Comparison of ENCODE assay signal across 1 cellular context in the genomic region with DNA sequence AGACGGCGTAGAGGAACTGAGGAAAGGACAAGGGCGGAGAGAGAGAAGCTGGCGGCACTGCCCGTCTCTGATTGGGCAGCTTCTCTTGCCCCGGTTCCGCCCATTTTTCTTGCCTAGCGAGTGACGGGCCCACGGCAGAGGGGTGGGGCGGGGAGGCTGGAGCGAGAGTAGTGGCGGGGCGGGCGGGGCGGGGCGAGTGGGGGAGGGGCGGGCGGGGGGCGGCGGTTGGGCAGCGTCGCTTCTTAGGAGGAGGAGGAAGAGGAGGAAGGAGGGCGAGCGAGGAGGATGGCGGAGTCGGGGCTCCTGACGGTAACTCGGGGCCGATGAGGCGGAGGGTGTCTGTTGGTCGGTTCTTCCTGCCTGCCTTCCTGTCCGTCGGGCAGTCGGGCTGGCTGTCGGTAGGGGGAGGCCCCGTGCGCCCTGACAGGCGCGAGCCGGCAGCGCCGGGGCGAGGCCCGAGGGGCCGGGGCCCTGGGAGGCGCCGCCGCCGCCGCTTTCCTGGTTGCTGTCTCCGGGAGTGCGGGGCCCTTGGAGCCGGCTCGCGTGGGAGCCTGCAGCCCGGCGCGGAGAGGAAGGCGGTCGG.
TF ChIP-seq lines count a peak whose summit lies in the region.

A gene (plus strand): TSS at position 256 of the 583 bp plus-strand sequence. CDS start 44,755 bp downstream, outside the sequence.

TF ChIP-seq in HepG2, 621 proteins besides CTCF, POLR2A, EP300 and RAD21 (continued from another document and continues in another):
- TF ChIP-seq, protein P1, sequence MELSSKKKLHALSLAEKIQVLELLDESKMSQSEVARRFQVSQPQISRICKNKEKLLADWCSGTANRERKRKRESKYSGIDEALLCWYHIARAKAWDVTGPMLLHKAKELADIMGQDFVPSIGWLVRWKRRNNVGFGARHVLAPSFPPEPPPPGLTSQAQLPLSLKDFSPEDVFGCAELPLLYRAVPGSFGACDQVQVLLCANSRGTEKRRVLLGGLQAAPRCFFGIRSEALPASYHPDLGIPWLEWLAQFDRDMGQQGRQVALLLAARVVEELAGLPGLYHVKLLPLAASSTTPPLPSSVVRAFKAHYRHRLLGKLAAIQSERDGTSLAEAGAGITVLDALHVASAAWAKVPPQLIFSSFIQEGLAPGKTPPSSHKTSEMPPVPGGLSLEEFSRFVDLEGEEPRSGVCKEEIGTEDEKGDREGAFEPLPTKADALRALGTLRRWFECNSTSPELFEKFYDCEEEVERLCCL (CRISPR knock-in tag; IDR thresholded peaks at IDR 0.05; ENCODE audit: borderline replicate concordance) = no peak
- TF ChIP-seq SMARCE1 (IDR thresholded peaks at IDR 0.05; ENCODE audit: borderline replicate concordance) = no peak
- TF ChIP-seq, protein P2, sequence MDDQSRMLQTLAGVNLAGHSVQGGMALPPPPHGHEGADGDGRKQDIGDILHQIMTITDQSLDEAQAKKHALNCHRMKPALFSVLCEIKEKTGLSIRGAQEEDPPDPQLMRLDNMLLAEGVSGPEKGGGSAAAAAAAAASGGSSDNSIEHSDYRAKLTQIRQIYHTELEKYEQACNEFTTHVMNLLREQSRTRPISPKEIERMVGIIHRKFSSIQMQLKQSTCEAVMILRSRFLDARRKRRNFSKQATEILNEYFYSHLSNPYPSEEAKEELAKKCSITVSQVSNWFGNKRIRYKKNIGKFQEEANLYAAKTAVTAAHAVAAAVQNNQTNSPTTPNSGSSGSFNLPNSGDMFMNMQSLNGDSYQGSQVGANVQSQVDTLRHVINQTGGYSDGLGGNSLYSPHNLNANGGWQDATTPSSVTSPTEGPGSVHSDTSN (CRISPR knock-in tag; IDR thresholded peaks at IDR 0.05; ENCODE audit: borderline replicate concordance) = no peak
- no peak for TF ChIP-seq MLLT10 (CRISPR knock-in tag; IDR thresholded peaks at IDR 0.05)
- peak; percentile 69 for TF ChIP-seq RBFOX2 (IDR thresholded peaks at IDR 0.05; ENCODE audit: low read depth, low read length)
- TF ChIP-seq, protein P3, sequence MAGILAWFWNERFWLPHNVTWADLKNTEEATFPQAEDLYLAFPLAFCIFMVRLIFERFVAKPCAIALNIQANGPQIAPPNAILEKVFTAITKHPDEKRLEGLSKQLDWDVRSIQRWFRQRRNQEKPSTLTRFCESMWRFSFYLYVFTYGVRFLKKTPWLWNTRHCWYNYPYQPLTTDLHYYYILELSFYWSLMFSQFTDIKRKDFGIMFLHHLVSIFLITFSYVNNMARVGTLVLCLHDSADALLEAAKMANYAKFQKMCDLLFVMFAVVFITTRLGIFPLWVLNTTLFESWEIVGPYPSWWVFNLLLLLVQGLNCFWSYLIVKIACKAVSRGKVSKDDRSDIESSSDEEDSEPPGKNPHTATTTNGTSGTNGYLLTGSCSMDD (CRISPR knock-in tag; IDR thresholded peaks at IDR 0.05) = no peak
- TF ChIP-seq ZNF605 (CRISPR knock-in tag; IDR thresholded peaks at IDR 0.05) = no peak
- no peak for TF ChIP-seq XBP1 (CRISPR knock-in tag; IDR thresholded peaks at IDR 0.05)
- TF ChIP-seq ETV5 (CRISPR knock-in tag; IDR thresholded peaks at IDR 0.05; ENCODE audit: borderline replicate concordance) = no peak
- TF ChIP-seq TBL1XR1 (IDR thresholded peaks at IDR 0.05; ENCODE audit: borderline replicate concordance, low read length, partially characterized antibody) = no peak
- TF ChIP-seq ZNF205 (CRISPR knock-in tag; IDR thresholded peaks at IDR 0.05) = no peak
- TF ChIP-seq PHF8 (CRISPR knock-in tag; IDR thresholded peaks at IDR 0.05) = peak; percentile 57; the same call in 1 of the 2 replicates
- no peak for TF ChIP-seq ZNF7 (CRISPR knock-in tag; IDR thresholded peaks at IDR 0.05)
- TF ChIP-seq CREM (IDR thresholded peaks at IDR 0.05) = no peak
- no peak for TF ChIP-seq CREM (CRISPR knock-in tag; IDR thresholded peaks at IDR 0.05)
- no peak for TF ChIP-seq ZNF569 (CRISPR knock-in tag; IDR thresholded peaks at IDR 0.05; ENCODE audit: borderline replicate concordance)
- TF ChIP-seq, protein P4, sequence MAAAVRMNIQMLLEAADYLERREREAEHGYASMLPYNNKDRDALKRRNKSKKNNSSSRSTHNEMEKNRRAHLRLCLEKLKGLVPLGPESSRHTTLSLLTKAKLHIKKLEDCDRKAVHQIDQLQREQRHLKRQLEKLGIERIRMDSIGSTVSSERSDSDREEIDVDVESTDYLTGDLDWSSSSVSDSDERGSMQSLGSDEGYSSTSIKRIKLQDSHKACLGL (CRISPR knock-in tag; IDR thresholded peaks at IDR 0.05) = no peak
- no peak for TF ChIP-seq ZFP36L2 (CRISPR knock-in tag; IDR thresholded peaks at IDR 0.05)
- TF ChIP-seq SIN3A (IDR thresholded peaks at IDR 0.05; ENCODE audit: borderline replicate concordance, low read depth, low read length) = peak; percentile 67; the same call in 1 of the 2 replicates
- TF ChIP-seq ZNF33A (CRISPR knock-in tag; IDR thresholded peaks at IDR 0.05; ENCODE audit: borderline replicate concordance) = no peak
- TF ChIP-seq ZNF430 (CRISPR knock-in tag; IDR thresholded peaks at IDR 0.05) = peak; percentile 34; the same call in 1 of the 2 replicates
- TF ChIP-seq ZNF674 (CRISPR knock-in tag; IDR thresholded peaks at IDR 0.05; ENCODE audit: low read depth) = no peak
- no peak for TF ChIP-seq EZH2 (conservative IDR thresholded peaks at IDR 0.05; ENCODE audit: low read depth, low read length)
- no peak for TF ChIP-seq CHCHD3 (CRISPR knock-in tag; IDR thresholded peaks at IDR 0.05)
- TF ChIP-seq MXI1 (IDR thresholded peaks at IDR 0.05; ENCODE audit: borderline replicate concordance, low read depth, low read length) = peak; percentile 1; the same call in 1 of the 3 replicates
- TF ChIP-seq SP4 (CRISPR knock-in tag; IDR thresholded peaks at IDR 0.05) = peak; percentile 79; the same call in 1 of the 2 replicates
- no peak for TF ChIP-seq ZNF543 (CRISPR knock-in tag; IDR thresholded peaks at IDR 0.05)
- peak; percentile 1; the same call in 1 of the 2 replicates for TF ChIP-seq SAP130 (CRISPR knock-in tag; IDR thresholded peaks at IDR 0.05; ENCODE audit: low read depth)
- TF ChIP-seq, protein P5, sequence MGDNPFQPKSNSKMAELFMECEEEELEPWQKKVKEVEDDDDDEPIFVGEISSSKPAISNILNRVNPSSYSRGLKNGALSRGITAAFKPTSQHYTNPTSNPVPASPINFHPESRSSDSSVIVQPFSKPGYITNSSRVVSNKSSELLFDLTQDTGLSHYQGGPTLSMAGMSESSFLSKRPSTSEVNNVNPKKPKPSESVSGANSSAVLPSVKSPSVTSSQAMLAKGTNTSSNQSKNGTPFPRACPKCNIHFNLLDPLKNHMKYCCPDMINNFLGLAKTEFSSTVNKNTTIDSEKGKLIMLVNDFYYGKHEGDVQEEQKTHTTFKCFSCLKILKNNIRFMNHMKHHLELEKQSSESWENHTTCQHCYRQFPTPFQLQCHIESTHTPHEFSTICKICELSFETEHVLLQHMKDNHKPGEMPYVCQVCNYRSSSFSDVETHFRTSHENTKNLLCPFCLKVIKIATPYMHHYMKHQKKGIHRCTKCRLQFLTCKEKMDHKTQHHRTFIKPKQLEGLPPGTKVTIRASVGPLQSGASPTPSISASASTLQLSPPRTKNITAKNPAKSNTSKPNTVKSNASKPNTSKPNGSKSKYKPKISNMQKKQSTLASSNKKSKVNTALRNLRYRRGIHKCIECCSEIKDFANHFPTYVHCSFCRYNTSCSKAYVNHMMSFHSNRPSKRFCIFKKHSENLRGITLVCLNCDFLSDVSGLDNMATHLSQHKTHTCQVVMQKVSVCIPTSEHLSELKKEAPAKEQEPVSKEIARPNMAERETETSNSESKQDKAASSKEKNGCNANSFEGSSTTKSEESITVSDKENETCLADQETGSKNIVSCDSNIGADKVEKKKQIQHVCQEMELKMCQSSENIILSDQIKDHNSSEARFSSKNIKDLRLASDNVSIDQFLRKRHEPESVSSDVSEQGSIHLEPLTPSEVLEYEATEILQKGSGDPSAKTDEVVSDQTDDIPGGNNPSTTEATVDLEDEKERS (CRISPR knock-in tag; IDR thresholded peaks at IDR 0.05) = no peak
- TF ChIP-seq, protein P6, sequence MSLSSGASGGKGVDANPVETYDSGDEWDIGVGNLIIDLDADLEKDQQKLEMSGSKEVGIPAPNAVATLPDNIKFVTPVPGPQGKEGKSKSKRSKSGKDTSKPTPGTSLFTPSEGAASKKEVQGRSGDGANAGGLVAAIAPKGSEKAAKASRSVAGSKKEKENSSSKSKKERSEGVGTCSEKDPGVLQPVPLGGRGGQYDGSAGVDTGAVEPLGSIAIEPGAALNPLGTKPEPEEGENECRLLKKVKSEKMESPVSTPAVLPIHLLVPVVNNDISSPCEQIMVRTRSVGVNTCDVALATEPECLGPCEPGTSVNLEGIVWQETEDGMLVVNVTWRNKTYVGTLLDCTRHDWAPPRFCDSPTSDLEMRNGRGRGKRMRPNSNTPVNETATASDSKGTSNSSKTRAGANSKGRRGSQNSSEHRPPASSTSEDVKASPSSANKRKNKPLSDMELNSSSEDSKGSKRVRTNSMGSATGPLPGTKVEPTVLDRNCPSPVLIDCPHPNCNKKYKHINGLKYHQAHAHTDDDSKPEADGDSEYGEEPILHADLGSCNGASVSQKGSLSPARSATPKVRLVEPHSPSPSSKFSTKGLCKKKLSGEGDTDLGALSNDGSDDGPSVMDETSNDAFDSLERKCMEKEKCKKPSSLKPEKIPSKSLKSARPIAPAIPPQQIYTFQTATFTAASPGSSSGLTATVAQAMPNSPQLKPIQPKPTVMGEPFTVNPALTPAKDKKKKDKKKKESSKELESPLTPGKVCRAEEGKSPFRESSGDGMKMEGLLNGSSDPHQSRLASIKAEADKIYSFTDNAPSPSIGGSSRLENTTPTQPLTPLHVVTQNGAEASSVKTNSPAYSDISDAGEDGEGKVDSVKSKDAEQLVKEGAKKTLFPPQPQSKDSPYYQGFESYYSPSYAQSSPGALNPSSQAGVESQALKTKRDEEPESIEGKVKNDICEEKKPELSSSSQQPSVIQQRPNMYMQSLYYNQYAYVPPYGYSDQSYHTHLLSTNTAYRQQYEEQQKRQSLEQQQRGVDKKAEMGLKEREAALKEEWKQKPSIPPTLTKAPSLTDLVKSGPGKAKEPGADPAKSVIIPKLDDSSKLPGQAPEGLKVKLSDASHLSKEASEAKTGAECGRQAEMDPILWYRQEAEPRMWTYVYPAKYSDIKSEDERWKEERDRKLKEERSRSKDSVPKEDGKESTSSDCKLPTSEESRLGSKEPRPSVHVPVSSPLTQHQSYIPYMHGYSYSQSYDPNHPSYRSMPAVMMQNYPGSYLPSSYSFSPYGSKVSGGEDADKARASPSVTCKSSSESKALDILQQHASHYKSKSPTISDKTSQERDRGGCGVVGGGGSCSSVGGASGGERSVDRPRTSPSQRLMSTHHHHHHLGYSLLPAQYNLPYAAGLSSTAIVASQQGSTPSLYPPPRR (CRISPR knock-in tag; IDR thresholded peaks at IDR 0.05; ENCODE audit: borderline replicate concordance) = no peak
- peak; percentile 72; the same call in 1 of the 2 replicates for TF ChIP-seq POLR2AphosphoS5 (IDR thresholded peaks at IDR 0.05; ENCODE audit: low read depth, low read length)
- no peak for TF ChIP-seq HMG20B (CRISPR knock-in tag; conservative IDR thresholded peaks at IDR 0.05)
- no peak for TF ChIP-seq ZNF761 (CRISPR knock-in tag; conservative IDR thresholded peaks at IDR 0.05)
- TF ChIP-seq ZFP37 (CRISPR knock-in tag; IDR thresholded peaks at IDR 0.05; ENCODE audit: borderline replicate concordance) = no peak; the same call in 1 of the 2 replicates
- TF ChIP-seq GZF1 (CRISPR knock-in tag; IDR thresholded peaks at IDR 0.05) = no peak
- peak; percentile 75 for TF ChIP-seq NFYC (CRISPR knock-in tag; IDR thresholded peaks at IDR 0.05)
- TF ChIP-seq, protein P7, sequence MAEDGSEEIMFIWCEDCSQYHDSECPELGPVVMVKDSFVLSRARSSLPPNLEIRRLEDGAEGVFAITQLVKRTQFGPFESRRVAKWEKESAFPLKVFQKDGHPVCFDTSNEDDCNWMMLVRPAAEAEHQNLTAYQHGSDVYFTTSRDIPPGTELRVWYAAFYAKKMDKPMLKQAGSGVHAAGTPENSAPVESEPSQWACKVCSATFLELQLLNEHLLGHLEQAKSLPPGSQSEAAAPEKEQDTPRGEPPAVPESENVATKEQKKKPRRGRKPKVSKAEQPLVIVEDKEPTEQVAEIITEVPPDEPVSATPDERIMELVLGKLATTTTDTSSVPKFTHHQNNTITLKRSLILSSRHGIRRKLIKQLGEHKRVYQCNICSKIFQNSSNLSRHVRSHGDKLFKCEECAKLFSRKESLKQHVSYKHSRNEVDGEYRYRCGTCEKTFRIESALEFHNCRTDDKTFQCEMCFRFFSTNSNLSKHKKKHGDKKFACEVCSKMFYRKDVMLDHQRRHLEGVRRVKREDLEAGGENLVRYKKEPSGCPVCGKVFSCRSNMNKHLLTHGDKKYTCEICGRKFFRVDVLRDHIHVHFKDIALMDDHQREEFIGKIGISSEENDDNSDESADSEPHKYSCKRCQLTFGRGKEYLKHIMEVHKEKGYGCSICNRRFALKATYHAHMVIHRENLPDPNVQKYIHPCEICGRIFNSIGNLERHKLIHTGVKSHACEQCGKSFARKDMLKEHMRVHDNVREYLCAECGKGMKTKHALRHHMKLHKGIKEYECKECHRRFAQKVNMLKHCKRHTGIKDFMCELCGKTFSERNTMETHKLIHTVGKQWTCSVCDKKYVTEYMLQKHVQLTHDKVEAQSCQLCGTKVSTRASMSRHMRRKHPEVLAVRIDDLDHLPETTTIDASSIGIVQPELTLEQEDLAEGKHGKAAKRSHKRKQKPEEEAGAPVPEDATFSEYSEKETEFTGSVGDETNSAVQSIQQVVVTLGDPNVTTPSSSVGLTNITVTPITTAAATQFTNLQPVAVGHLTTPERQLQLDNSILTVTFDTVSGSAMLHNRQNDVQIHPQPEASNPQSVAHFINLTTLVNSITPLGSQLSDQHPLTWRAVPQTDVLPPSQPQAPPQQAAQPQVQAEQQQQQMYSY (CRISPR knock-in tag; IDR thresholded peaks at IDR 0.05) = no peak
- no peak for TF ChIP-seq HHEX (CRISPR knock-in tag; IDR thresholded peaks at IDR 0.05)
- no peak for TF ChIP-seq KLF13 (CRISPR knock-in tag; IDR thresholded peaks at IDR 0.05)
- TF ChIP-seq TAF15 (IDR thresholded peaks at IDR 0.05; ENCODE audit: low read depth, low read length, poor library complexity, severe bottlenecking) = no peak
- no peak for TF ChIP-seq HNRNPUL1 (IDR thresholded peaks at IDR 0.05; ENCODE audit: low read depth, low read length)
- TF ChIP-seq, protein P8, sequence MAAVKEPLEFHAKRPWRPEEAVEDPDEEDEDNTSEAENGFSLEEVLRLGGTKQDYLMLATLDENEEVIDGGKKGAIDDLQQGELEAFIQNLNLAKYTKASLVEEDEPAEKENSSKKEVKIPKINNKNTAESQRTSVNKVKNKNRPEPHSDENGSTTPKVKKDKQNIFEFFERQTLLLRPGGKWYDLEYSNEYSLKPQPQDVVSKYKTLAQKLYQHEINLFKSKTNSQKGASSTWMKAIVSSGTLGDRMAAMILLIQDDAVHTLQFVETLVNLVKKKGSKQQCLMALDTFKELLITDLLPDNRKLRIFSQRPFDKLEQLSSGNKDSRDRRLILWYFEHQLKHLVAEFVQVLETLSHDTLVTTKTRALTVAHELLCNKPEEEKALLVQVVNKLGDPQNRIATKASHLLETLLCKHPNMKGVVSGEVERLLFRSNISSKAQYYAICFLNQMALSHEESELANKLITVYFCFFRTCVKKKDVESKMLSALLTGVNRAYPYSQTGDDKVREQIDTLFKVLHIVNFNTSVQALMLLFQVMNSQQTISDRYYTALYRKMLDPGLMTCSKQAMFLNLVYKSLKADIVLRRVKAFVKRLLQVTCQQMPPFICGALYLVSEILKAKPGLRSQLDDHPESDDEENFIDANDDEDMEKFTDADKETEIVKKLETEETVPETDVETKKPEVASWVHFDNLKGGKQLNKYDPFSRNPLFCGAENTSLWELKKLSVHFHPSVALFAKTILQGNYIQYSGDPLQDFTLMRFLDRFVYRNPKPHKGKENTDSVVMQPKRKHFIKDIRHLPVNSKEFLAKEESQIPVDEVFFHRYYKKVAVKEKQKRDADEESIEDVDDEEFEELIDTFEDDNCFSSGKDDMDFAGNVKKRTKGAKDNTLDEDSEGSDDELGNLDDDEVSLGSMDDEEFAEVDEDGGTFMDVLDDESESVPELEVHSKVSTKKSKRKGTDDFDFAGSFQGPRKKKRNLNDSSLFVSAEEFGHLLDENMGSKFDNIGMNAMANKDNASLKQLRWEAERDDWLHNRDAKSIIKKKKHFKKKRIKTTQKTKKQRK (IDR thresholded peaks at IDR 0.05; ENCODE audit: low read length) = no peak
- no peak for TF ChIP-seq RARG (CRISPR knock-in tag; IDR thresholded peaks at IDR 0.05; ENCODE audit: low read depth)
